8 cellular contexts compared by ENCODE assay signal in the genomic region with DNA sequence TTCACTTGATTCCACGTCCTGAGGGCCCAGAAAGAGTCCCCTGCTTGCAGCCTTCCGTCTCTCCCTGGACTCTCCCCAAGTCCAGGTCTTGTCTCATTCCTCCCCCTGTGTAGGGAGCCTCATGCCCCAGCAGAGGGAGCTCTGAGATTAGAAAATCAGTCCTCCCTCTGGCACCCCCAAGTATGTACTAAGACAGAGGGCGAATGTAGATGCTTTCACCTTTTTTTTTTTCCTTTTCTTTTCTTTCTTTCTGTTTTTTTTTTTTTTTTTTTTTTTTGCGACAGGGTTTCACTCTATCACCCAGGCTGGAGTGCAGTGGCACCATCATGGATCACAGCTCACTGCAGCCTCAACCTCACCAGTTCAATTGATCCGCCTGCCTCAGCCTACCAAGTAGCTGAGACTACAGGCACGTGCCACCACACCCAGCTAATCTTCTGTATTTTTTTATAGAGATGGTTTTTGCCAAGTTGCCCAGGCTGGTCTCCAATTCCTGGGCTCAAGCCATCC. TPM values are rescaled to one million over a fixed set of nuclear protein-coding genes. Genes with fewer than 3 reads are reported as not detected.
DNase-seq lines count a peak whose midpoint lies in the region; ATAC-seq and TF ChIP-seq lines count a peak whose summit lies in the region.

No MANE protein-coding gene starts in this region.

- H3K9ac ChIP-seq in trophoblast cell (ENCODE audit: low read length), result no peak overlapping the region

- H3K27me3 Mint-ChIP-seq in Calu3 (ENCODE audit: unreplicated experiment), result peaks cover 7% of the 10 kb centered on the region

- no TSS peak for BruUV-seq in Calu3 (replicated peaks; lab: Mats Ljungman, UMichigan)

- H2BK120ac ChIP-seq in trophoblast cell (ENCODE audit: insufficient read depth, low read length, poor library complexity), result no peak overlapping the region

- no peak overlapping the region for H2AK5ac ChIP-seq in trophoblast cell (ENCODE audit: low read length)

- H3K79me1 ChIP-seq in trophoblast cell (ENCODE audit: low read length), result peaks cover 7% of the 10 kb centered on the region

- H3K4me1 Mint-ChIP-seq in Calu3 (ENCODE audit: low read depth, unreplicated experiment), result peaks cover 27% of the 10 kb centered on the region

- H3K36me3 Mint-ChIP-seq in Calu3 (ENCODE audit: insufficient read depth, unreplicated experiment), result peaks cover 22% of the 10 kb centered on the region

- no peak overlapping the region for H3K18ac ChIP-seq in trophoblast cell (ENCODE audit: low read length)

- no peak overlapping the region for H3K4me3 Mint-ChIP-seq in Calu3 (ENCODE audit: low read depth, unreplicated experiment)

- H3K4me2 ChIP-seq in trophoblast cell (ENCODE audit: low read length), result no peak overlapping the region

- no peaks in the 10 kb centered on the region for H3K9me3 ChIP-seq in trophoblast cell (ENCODE audit: insufficient read depth, low read depth, low read length)

- no peak overlapping the region for H2AFZ ChIP-seq in trophoblast cell (ENCODE audit: insufficient read depth, low read length, poor library complexity)

- H3K36me3 ChIP-seq in trophoblast cell (ENCODE audit: control insufficient read depth in 1 of 2, insufficient read depth in 2 of 2, low read length in 2 of 2), result peaks cover 13 to 16% of the 10 kb centered on the region in 2 experiments

- no CpG with 5 or more reads among the region's 6 CpGs for WGBS in trophoblast cell (ENCODE audit: extremely low coverage, insufficient coverage, insufficient read length)

- H3K23ac ChIP-seq in trophoblast cell (ENCODE audit: low read length), result no peak overlapping the region

- H4K8ac ChIP-seq in trophoblast cell (ENCODE audit: low read depth, low read length), result no peak overlapping the region

- H3K27ac Mint-ChIP-seq in Calu3 (ENCODE audit: unreplicated experiment), result peak overlapping the region; percentile 30

- H3K4me1 ChIP-seq in trophoblast cell (ENCODE audit: control insufficient read depth in 1 of 2, insufficient read depth in 2 of 2, low read length in 2 of 2), result peaks cover 6% of the 10 kb centered on the region in 2 experiments

- H3K4ac ChIP-seq in trophoblast cell (ENCODE audit: low read depth, low read length), result no peak overlapping the region

- intact Hi-C loops in Calu3 (cut with micrococcal nuclease; ENCODE audit: unreplicated experiment), result no loop called here

- no peak overlapping the region for H2BK5ac ChIP-seq in trophoblast cell (ENCODE audit: low read depth, low read length, poor library complexity)

- no peak overlapping the region for H3K14ac ChIP-seq in trophoblast cell (ENCODE audit: low read length)

- H3K79me2 ChIP-seq in trophoblast cell (ENCODE audit: control insufficient read depth, insufficient read depth, low read length, poor library complexity), result peaks cover 2% of the 10 kb centered on the region

- H3K4me3 ChIP-seq in trophoblast cell (ENCODE audit: low read depth, low read length), result no peak overlapping the region

- DNase-seq in Calu3, result peak; percentile 72
- DNase-seq in Kasumi-1 (lab: John Stamatoyannopoulos, UW), result peak; percentile 94
- DNase-seq in RWPE1 (ENCODE audit: low spot score), result peak; percentile 91
- DNase-seq in activated T-helper 9 cell treated with anti-CD3 and anti-CD28 coated beads, Interleukin-2, amount 50 U/mL, for 16 hours (ENCODE audit: low read depth), result peak; percentile 52
- DNase-seq in foreskin melanocyte, result peak; percentile 65
- DNase-seq in trophoblast cell, result peak; percentile 23 to 70

- no peak overlapping the region for H2BK12ac ChIP-seq in trophoblast cell (ENCODE audit: low read length)

- ATAC-seq in GM21423 (IDR thresholded peaks at IDR 0.05; ENCODE audit: unreplicated experiment), result peak; percentile 51
- no peak for ATAC-seq in GM21367 (IDR thresholded peaks at IDR 0.05; ENCODE audit: unreplicated experiment)

- CTCF ChIA-PET in Calu3 (lab: Charles Lee), result interaction anchor here (0.7 to 2.8 kb wide), 13 partner anchors 9 to 543 kb away, joined by 3 to 26 read pairs (median 5); no protein-coding TSS in a partner anchor
- CTCF ChIA-PET in RWPE1 (lab: Yijun Ruan, JAX), result interaction anchor here (0.6 to 5.3 kb wide), 23 partner anchors 9 to 1504 kb away, joined by 3 to 32 read pairs (median 4); a partner anchor contains a TSS

- POLR2A ChIA-PET in RWPE1 (lab: Yijun Ruan, JAX; ENCODE audit: low non-redundant PET), result interaction anchor here (0.7 to 0.8 kb wide), 2 partner anchors 9 to 11 kb away, joined by 3 read pairs; no protein-coding TSS in a partner anchor

- H4K91ac ChIP-seq in trophoblast cell (ENCODE audit: low read depth, low read length), result no peak overlapping the region

- H3K9me3 Mint-ChIP-seq in Calu3 (ENCODE audit: low read depth, unreplicated experiment), result no peaks in the 10 kb centered on the region

- H4K12ac ChIP-seq in trophoblast cell (ENCODE audit: low read depth, low read length), result no peak overlapping the region

- H3K27me3 ChIP-seq in trophoblast cell (ENCODE audit: insufficient read depth, low read length), result peaks cover 6% of the 10 kb centered on the region

- H3K27ac ChIP-seq in RWPE1 (peak overlapping the region; percentile 60), trophoblast cell (ENCODE audit: low read depth, low read length) (no peak overlapping the region)

- TF ChIP-seq CTCF in Calu3 (IDR thresholded peaks at IDR 0.05; ENCODE audit: unreplicated experiment), result peak; percentile 55
- TF ChIP-seq CTCF in RWPE1 (conservative IDR thresholded peaks at IDR 0.05; ENCODE audit: low read depth), result peak; percentile 85

RNA-seq across cellular contexts. Expression of a gene that starts 10.3 kb away (rescaled TPM):
- 27.5 and 37.7 TPM in 2 replicates for total RNA-seq in Calu3 (2022)
- 20.6 and 20.8 TPM in 2 replicates for polyA plus RNA-seq in trophoblast cell (2013)

RNA-seq across cellular contexts. Expression of a gene that starts 10.4 kb away (rescaled TPM):
- 1.2 and 1.3 TPM in 2 replicates for total RNA-seq in Calu3 (2022)
- polyA plus RNA-seq in trophoblast cell (2013), result 0.68 and 0.79 TPM in 2 replicates

RNA-seq across cellular contexts. Expression of a gene that starts 20.5 kb away (rescaled TPM):
- total RNA-seq in Calu3 (2022), result 1.7 and 1.8 TPM in 2 replicates
- polyA plus RNA-seq in trophoblast cell (2013), result 1.6 and 1.7 TPM in 2 replicates

RNA-seq across cellular contexts. Expression of a gene that starts 41.7 kb away (rescaled TPM):
- total RNA-seq in Calu3 (2022), result 23.7 TPM in 2 replicates
- 57.1 and 58.4 TPM in 2 replicates for polyA plus RNA-seq in trophoblast cell (2013)

RNA-seq across cellular contexts. Expression of a gene that starts 54.0 kb away (rescaled TPM):
- total RNA-seq in Calu3 (2022), result 13.8 and 14.7 TPM in 2 replicates
- polyA plus RNA-seq in trophoblast cell (2013), result 5.5 TPM in 2 replicates
